In genomic region chr1:193105821-193106177, GRCh38 we compare ENCODE assay signal across 9 cellular contexts. TPM values are rescaled to one million over a fixed set of nuclear protein-coding genes. Genes with fewer than 3 reads are reported as not detected.
DNase-seq lines count a peak whose midpoint lies in the region; ATAC-seq, FAIRE-seq and TF ChIP-seq lines count a peak whose summit lies in the region.
"Had no signal": no experiment of that assay in that cellular context is flagged by ENCODE, and none has a peak within 500 bp of the region (broad histone marks: within the 10 kb centered on the region; RNA-seq: fewer than 3 reads in every experiment).

No MANE protein-coding gene starts in this region.

- H3K36me3 ChIP-seq in A673 (ENCODE audit: insufficient read depth, low read length, poor library complexity, severe bottlenecking) (no peaks in the 10 kb centered on the region), HUES48 (ENCODE audit: control insufficient read depth, insufficient read depth, low read length) (no peaks in the 10 kb centered on the region), breast epithelium (no peaks in the 10 kb centered on the region)

- H3K4me3 ChIP-seq in A673 (ENCODE audit: low read depth, low read length, poor library complexity, severe bottlenecking) (peak overlapping the region; percentile 74), HUES48 (ENCODE audit: low read depth, low read length) (peak overlapping the region; percentile 77), breast epithelium (peak overlapping the region; percentile 81 to 88 (median 82)), mononuclear cell (ENCODE audit: low read length) (peak overlapping the region; percentile 63)

- H3K4me1 ChIP-seq in A673 (ENCODE audit: insufficient read depth, low read length, poor library complexity, severe bottlenecking) (peaks cover 11% of the 10 kb centered on the region), HUES48 (ENCODE audit: control insufficient read depth, insufficient read depth, low read length) (peaks cover 12% of the 10 kb centered on the region; the same call in 1 of the 2 replicates), breast epithelium (peaks cover 0 to 4% of the 10 kb centered on the region in 2 donors), mononuclear cell (ENCODE audit: insufficient read depth, low read length) (peaks cover 19% of the 10 kb centered on the region)

- intact Hi-C loops in A673 (cut with micrococcal nuclease; ENCODE audit: unreplicated experiment) (loop anchor here (1.0 kb wide), 1 partner anchor 16 kb away; no protein-coding TSS in a partner anchor), breast epithelium (cut with DNase I; ENCODE audit: low total_unique reads) (no loop called here)

- POLR2A ChIA-PET in A673 (lab: Charles Lee; ENCODE audit: low non-redundant PET): interaction anchor here (0.6 kb wide), 1 partner anchor 13 kb away, joined by 11 read pairs; no protein-coding TSS in a partner anchor

- FAIRE-seq in D721Med (lab: Jason Lieb, UNC): no peak
- FAIRE-seq: TTC549 had no signal

- CTCF ChIA-PET in A673 (lab: Charles Lee): no interaction called here

- DNase-seq in A673 (ENCODE audit: low spot score) (no peak), breast epithelium (ENCODE audit: low spot score in 2 of 2) (no peak), D721Med (ENCODE audit: insufficient read length, low spot score) (no peak)
- DNase-seq in stimulated activated CD4-positive, alpha-beta T cell treated with anti-CD3 and anti-CD28 coated beads, Interleukin-2, amount 100 ng/mL, for 24 hours: no peak

- BruUV-seq in A673 (replicated peaks; lab: Mats Ljungman, UMichigan): no TSS peak

- no peak for TF ChIP-seq POLR2A in breast epithelium (IDR thresholded peaks at IDR 0.05)

- H3K9me3 ChIP-seq in A673 (ENCODE audit: low read depth, low read length, poor library complexity, severe bottlenecking): no peaks in the 10 kb centered on the region
- H3K9me3 ChIP-seq in HUES48 (ENCODE audit: control insufficient read depth, insufficient read depth, low read length): no peaks in the 10 kb centered on the region
- H3K9me3 ChIP-seq in breast epithelium: no peaks in the 10 kb centered on the region
- H3K9me3 ChIP-seq in mononuclear cell (ENCODE audit: low read depth, low read length): no peaks in the 10 kb centered on the region

- peak overlapping the region; percentile 47 for H3K9ac ChIP-seq in HUES48 (ENCODE audit: low read depth, low read length)

- H3K27me3 ChIP-seq in A673 (replicated peaks; ENCODE audit: insufficient read depth, low read depth, low read length, poor library complexity) (no peaks in the 10 kb centered on the region), HUES48 (ENCODE audit: control insufficient read depth, insufficient read depth, low read length) (peaks cover 17% of the 10 kb centered on the region), breast epithelium (no peaks in the 10 kb centered on the region), mononuclear cell (ENCODE audit: insufficient read depth, low read length) (no peaks in the 10 kb centered on the region)

- H3K27ac ChIP-seq in A673 (ENCODE audit: low read depth, low read length, poor library complexity, severe bottlenecking) (peak overlapping the region; percentile 75), HUES48 (ENCODE audit: low read depth, low read length) (peak overlapping the region; percentile 70), breast epithelium (peak overlapping the region; percentile 84 to 95)

- TF ChIP-seq CTCF in A673 (conservative IDR thresholded peaks at IDR 0.05; ENCODE audit: low read depth, low read length) (no peak), breast epithelium (IDR thresholded peaks at IDR 0.05) (no peak), D721Med (IDR thresholded peaks at IDR 0.05; ENCODE audit: insufficient read depth, missing control alignments) (no peak)

- ATAC-seq in GM18907 (IDR thresholded peaks at IDR 0.05; ENCODE audit: unreplicated experiment) (no peak), HG02938 (IDR thresholded peaks at IDR 0.05; ENCODE audit: unreplicated experiment) (no peak)

RNA-seq across cellular contexts. Expression of gene GLRX2, which starts 0.6 kb away (rescaled TPM):
- 31.9 and 35.7 TPM in 2 replicates for total RNA-seq in A673 (2021)
- 1 to 10 TPM; 6.2 to 8.0 (median 6.9) TPM for total RNA-seq in breast epithelium
- total RNA-seq in mononuclear cell: 2.3 TPM

RNA-seq across cellular contexts. Expression of gene CDC73, which starts 16.0 kb away (rescaled TPM):
- total RNA-seq in A673 (2021) (61.5 and 71.0 TPM in 2 replicates), breast epithelium (10 to 100 TPM; 36.1 to 52.0 (median 49.6) TPM), mononuclear cell (40.2 TPM)

RNA-seq across cellular contexts. Expression of gene RO60, which starts 46.4 kb away (rescaled TPM):
- total RNA-seq in A673 (2021): 93.5 and 97.6 TPM in 2 replicates
- total RNA-seq in breast epithelium: 100 to 1,000 TPM in 1 of 3 donors, 10 to 100 TPM in 2; 91.4 to 116 (median 95.1) TPM
- 105 TPM for total RNA-seq in mononuclear cell

RNA-seq across cellular contexts. Expression of gene UCHL5, which starts 46.6 kb away (rescaled TPM):
- total RNA-seq in A673 (2021) (93.9 and 100 TPM in 2 replicates), breast epithelium (10 to 100 TPM; 32.8 to 45.2 (median 38.3) TPM), mononuclear cell (19.7 TPM)
